Comparison of ENCODE assay signal across 8 cellular contexts in genomic region chr7:31192996-31193395, GRCh38.
DNase-seq lines count a peak whose midpoint lies in the region; ATAC-seq and TF ChIP-seq lines count a peak whose summit lies in the region.

No MANE protein-coding gene starts in this region.

- no peak overlapping the region for H3K27ac ChIP-seq in PC-9

- H3K4me1 Mint-ChIP-seq in endothelial cell (ENCODE audit: unreplicated experiment): no peaks in the 10 kb centered on the region
- H3K4me1 Mint-ChIP-seq in T-helper 17 cell: peaks cover 3% of the 10 kb centered on the region
- no peaks in the 10 kb centered on the region for H3K4me1 Mint-ChIP-seq in CD14-positive monocyte

- H2AFZ ChIP-seq in PC-9: no peak overlapping the region

- H3K9me2 ChIP-seq in PC-9 (ENCODE audit: insufficient read depth): no peaks in the 10 kb centered on the region

- intact Hi-C loops in PC-9 (cut with micrococcal nuclease; ENCODE audit: unreplicated experiment): loop anchor here (1.0 to 2.0 kb wide), 4 partner anchors 180 to 543 kb away; no protein-coding TSS in a partner anchor
- intact Hi-C loops in CD14-positive monocyte (cut with micrococcal nuclease): no loop called here

- H3K27ac Mint-ChIP-seq in endothelial cell (ENCODE audit: unreplicated experiment) (no peak overlapping the region), T-helper 17 cell (no peak overlapping the region), CD14-positive monocyte (no peak overlapping the region)

- DNase-seq in DMS153 treated with DMSO at 0.1 percent for 48 hours (lab: John Stamatoyannopoulos, UW; ENCODE audit: unreplicated experiment) (peak; percentile 86), HS-5 (ENCODE audit: low read depth) (peak; percentile 10), PC-9 (peak in 1 of 2 experiments; percentile 52), endothelial cell (ENCODE audit: low spot score) (peak; percentile 82), midbrain (lab: John Stamatoyannopoulos, UW) (peak; percentile 69), T-helper 17 cell (no peak), CD14-positive monocyte (ENCODE audit: low spot score) (no peak)
- DNase-seq in activated naive CD4-positive, alpha-beta T cell (lab: John Stamatoyannopoulos, UW): no peak

- CTCF ChIA-PET in PC-9 (lab: Charles Lee): interaction anchor here (0.6 to 1.0 kb wide), 5 partner anchors 59 to 877 kb away, joined by 3 to 9 read pairs (median 4); partner anchors contain the start of gene PDE1C

- no TSS peak for BruUV-seq in PC-9 (replicated peaks; lab: Mats Ljungman, UMichigan)

- H3K4me3 ChIP-seq in PC-9: no peak overlapping the region

- H3K4me2 ChIP-seq in PC-9: no peak overlapping the region

- H3K9me3 Mint-ChIP-seq in endothelial cell (ENCODE audit: unreplicated experiment) (no peaks in the 10 kb centered on the region), CD14-positive monocyte (peaks cover 0 to 6% (median 0%) of the 10 kb centered on the region in 7 donors)

- ATAC-seq in T-helper 17 cell: no peak

- no peaks in the 10 kb centered on the region for H3K79me2 ChIP-seq in PC-9 (ENCODE audit: low read depth)

- TF ChIP-seq CTCF in PC-9 (conservative IDR thresholded peaks at IDR 0.05): peak; percentile 81
- TF ChIP-seq CTCF in endothelial cell (IDR thresholded peaks at IDR 0.05; ENCODE audit: unreplicated experiment): peak; percentile 63
- TF ChIP-seq CTCF in CD14-positive monocyte (IDR thresholded peaks at IDR 0.05): no peak

- POLR2A ChIA-PET in PC-9 (lab: Charles Lee; ENCODE audit: unreplicated experiment): no interaction called here

- no peaks in the 10 kb centered on the region for H3K4me1 ChIP-seq in PC-9 (replicated peaks; ENCODE audit: insufficient read depth)

- peaks cover 26% of the 10 kb centered on the region for H3K27me3 ChIP-seq in PC-9 (ENCODE audit: insufficient read depth, low read depth)

- H3K36me3 Mint-ChIP-seq in endothelial cell (ENCODE audit: low read depth, unreplicated experiment) (no peaks in the 10 kb centered on the region), T-helper 17 cell (ENCODE audit: low read depth) (no peaks in the 10 kb centered on the region), CD14-positive monocyte (no peaks in the 10 kb centered on the region)

- no peaks in the 10 kb centered on the region for H3K36me3 ChIP-seq in PC-9 (ENCODE audit: low read depth)

- no peak overlapping the region for H3K4me3 Mint-ChIP-seq in endothelial cell (ENCODE audit: unreplicated experiment)
- no peak overlapping the region for H3K4me3 Mint-ChIP-seq in T-helper 17 cell
- peak overlapping the region in 1 of 2 donors; percentile 3 for H3K4me3 Mint-ChIP-seq in CD14-positive monocyte

- H4K20me1 ChIP-seq in PC-9 (ENCODE audit: insufficient read depth): no peaks in the 10 kb centered on the region

- H3K27me3 Mint-ChIP-seq in endothelial cell (ENCODE audit: unreplicated experiment): no peaks in the 10 kb centered on the region
- peaks cover 35% of the 10 kb centered on the region for H3K27me3 Mint-ChIP-seq in T-helper 17 cell
- H3K27me3 Mint-ChIP-seq in CD14-positive monocyte (ENCODE audit: low read depth in 3 of 3): peaks cover 4 to 22% (median 10%) of the 10 kb centered on the region in 3 donors

- no peaks in the 10 kb centered on the region for H3K9me3 ChIP-seq in PC-9 (ENCODE audit: insufficient read depth, low read depth)
- no peaks in the 10 kb centered on the region for H3K9me3 ChIP-seq in T-helper 17 cell (ENCODE audit: control insufficient read depth, low read length, poor library complexity, severe bottlenecking)

- no peaks in the 10 kb centered on the region for H3F3A ChIP-seq in PC-9 (ENCODE audit: insufficient read depth, low read depth)

Comparison
In these comparisons a context has a peak if more than half of its experiments do, and no peak if none do; other contexts are left out.
1. DNase-seq: peak in DMS153 treated with DMSO at 0.1 percent for 48 hours (single experiment), HS-5 (single experiment), endothelial cell (single experiment) and midbrain (single experiment); none in T-helper 17 cell (0 of 3), activated naive CD4-positive, alpha-beta T cell (0 of 4) and CD14-positive monocyte (single experiment).